1 cellular context compared by ENCODE assay signal in genomic region chr1:182084487-182085316, GRCh38.
TF ChIP-seq lines count a peak whose summit lies in the region.

No MANE protein-coding gene starts in this region.

TF ChIP-seq in H1, 55 proteins besides CTCF, POLR2A, EP300 and RAD21 (continued from another document):
- no peak for TF ChIP-seq USF2 (IDR thresholded peaks at IDR 0.05; ENCODE audit: low read length)
- TF ChIP-seq NRF1 (IDR thresholded peaks at IDR 0.05; ENCODE audit: low read depth, low read length): no peak
- TF ChIP-seq CTBP2 (IDR thresholded peaks at IDR 0.05; ENCODE audit: borderline replicate concordance, insufficient read depth, insufficient read length, low read length): no peak
- no peak for TF ChIP-seq SUZ12 (IDR thresholded peaks at IDR 0.05; ENCODE audit: low read length)
- TF ChIP-seq TAF7 (optimal IDR thresholded peaks at IDR 0.05; ENCODE audit: borderline replicate concordance, low read depth, low read length): peak; percentile 30
- TF ChIP-seq EZH2 (IDR thresholded peaks at IDR 0.05; ENCODE audit: low read depth, low read length, severe bottlenecking): no peak
- TF ChIP-seq TEAD4 (IDR thresholded peaks at IDR 0.05; ENCODE audit: low read depth, low read length): 0 out of 2 replicates have a peak, but pooled peaks have one; percentile 13
- no peak for TF ChIP-seq CBX8 (IDR thresholded peaks at IDR 0.05; ENCODE audit: borderline replicate concordance, low read depth, low read length)
- TF ChIP-seq GTF2F1 (IDR thresholded peaks at IDR 0.05; ENCODE audit: borderline replicate concordance, low read depth, low read length): no peak
- no peak for TF ChIP-seq RNF2 (IDR thresholded peaks at IDR 0.05; ENCODE audit: borderline replicate concordance, low read depth, low read length, missing control alignments, poor library complexity, severe bottlenecking)
- no peak for TF ChIP-seq KDM1A (IDR thresholded peaks at IDR 0.05; ENCODE audit: borderline replicate concordance, low read length)
- no peak for TF ChIP-seq SP2 (IDR thresholded peaks at IDR 0.05; ENCODE audit: low read length)
- TF ChIP-seq MAFK (IDR thresholded peaks at IDR 0.05; ENCODE audit: low read depth, low read length): no peak
- TF ChIP-seq ZNF274 (IDR thresholded peaks at IDR 0.05; ENCODE audit: borderline replicate concordance, extremely low read depth, low read length): no peak
- TF ChIP-seq CHD1 (IDR thresholded peaks at IDR 0.05; ENCODE audit: low read depth, low read length): no peak
- TF ChIP-seq BRCA1 (IDR thresholded peaks at IDR 0.05; ENCODE audit: low read depth, low read length): no peak
- no peak for TF ChIP-seq BACH1 (IDR thresholded peaks at IDR 0.05; ENCODE audit: low read length)
- TF ChIP-seq CBX5 (IDR thresholded peaks at IDR 0.05; ENCODE audit: low read depth, low read length): no peak
- no peak for TF ChIP-seq CHD2 (IDR thresholded peaks at IDR 0.05; ENCODE audit: low read length)
- TF ChIP-seq SRF (IDR thresholded peaks at IDR 0.05; ENCODE audit: low read depth, low read length): no peak
- TF ChIP-seq SP4 (IDR thresholded peaks at IDR 0.05; ENCODE audit: low read length): 0 out of 2 replicates have a peak, but pooled peaks have one; percentile 26
- TF ChIP-seq MAX (IDR thresholded peaks at IDR 0.05): no peak; the same call in 1 of the 2 replicates
- TF ChIP-seq YY1 (IDR thresholded peaks at IDR 0.05; ENCODE audit: low read depth, low read length): peak; percentile 56; the same call in 1 of the 2 replicates
